ENCODE assay signal across 1 cellular context in the genomic region with DNA sequence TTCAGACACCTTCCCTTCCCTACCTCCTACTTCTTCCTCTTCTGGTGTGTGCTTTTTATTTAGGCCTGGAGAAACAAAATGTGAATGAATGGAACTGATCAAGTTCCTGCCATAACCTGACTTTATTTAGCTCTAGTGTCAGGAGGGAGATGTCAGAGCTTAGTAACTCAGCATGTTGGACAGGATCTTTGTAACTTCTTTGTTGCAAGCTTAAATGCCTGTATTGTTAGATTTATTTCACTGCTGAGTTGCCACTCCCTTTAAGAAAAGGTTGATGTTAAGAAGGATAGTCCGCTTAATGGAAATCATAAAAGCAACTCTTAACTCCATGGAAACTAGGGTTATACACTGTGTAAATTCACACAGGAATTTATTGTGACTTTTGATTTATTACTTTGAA.
TF ChIP-seq lines count a peak whose summit lies in the region.

No MANE protein-coding gene starts in this region.

TF ChIP-seq in GM12878, 131 proteins besides CTCF, POLR2A, EP300 and RAD21:
- TF ChIP-seq ETV6 (conservative IDR thresholded peaks at IDR 0.05 in 1 of 2, IDR thresholded peaks at IDR 0.05 in 1 of 2; ENCODE audit: borderline replicate concordance in 1 of 2, low read depth in 1 of 2): no peak
- no peak for TF ChIP-seq KDM1A (IDR thresholded peaks at IDR 0.05; ENCODE audit: borderline replicate concordance)
- TF ChIP-seq, protein P1, sequence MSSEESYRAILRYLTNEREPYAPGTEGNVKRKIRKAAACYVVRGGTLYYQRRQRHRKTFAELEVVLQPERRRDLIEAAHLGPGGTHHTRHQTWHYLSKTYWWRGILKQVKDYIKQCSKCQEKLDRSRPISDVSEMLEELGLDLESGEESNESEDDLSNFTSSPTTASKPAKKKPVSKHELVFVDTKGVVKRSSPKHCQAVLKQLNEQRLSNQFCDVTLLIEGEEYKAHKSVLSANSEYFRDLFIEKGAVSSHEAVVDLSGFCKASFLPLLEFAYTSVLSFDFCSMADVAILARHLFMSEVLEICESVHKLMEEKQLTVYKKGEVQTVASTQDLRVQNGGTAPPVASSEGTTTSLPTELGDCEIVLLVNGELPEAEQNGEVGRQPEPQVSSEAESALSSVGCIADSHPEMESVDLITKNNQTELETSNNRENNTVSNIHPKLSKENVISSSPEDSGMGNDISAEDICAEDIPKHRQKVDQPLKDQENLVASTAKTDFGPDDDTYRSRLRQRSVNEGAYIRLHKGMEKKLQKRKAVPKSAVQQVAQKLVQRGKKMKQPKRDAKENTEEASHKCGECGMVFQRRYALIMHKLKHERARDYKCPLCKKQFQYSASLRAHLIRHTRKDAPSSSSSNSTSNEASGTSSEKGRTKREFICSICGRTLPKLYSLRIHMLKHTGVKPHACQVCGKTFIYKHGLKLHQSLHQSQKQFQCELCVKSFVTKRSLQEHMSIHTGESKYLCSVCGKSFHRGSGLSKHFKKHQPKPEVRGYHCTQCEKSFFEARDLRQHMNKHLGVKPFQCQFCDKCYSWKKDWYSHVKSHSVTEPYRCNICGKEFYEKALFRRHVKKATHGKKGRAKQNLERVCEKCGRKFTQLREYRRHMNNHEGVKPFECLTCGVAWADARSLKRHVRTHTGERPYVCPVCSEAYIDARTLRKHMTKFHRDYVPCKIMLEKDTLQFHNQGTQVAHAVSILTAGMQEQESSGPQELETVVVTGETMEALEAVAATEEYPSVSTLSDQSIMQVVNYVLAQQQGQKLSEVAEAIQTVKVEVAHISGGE (CRISPR knock-in tag; IDR thresholded peaks at IDR 0.05): no peak
- TF ChIP-seq, protein P2, sequence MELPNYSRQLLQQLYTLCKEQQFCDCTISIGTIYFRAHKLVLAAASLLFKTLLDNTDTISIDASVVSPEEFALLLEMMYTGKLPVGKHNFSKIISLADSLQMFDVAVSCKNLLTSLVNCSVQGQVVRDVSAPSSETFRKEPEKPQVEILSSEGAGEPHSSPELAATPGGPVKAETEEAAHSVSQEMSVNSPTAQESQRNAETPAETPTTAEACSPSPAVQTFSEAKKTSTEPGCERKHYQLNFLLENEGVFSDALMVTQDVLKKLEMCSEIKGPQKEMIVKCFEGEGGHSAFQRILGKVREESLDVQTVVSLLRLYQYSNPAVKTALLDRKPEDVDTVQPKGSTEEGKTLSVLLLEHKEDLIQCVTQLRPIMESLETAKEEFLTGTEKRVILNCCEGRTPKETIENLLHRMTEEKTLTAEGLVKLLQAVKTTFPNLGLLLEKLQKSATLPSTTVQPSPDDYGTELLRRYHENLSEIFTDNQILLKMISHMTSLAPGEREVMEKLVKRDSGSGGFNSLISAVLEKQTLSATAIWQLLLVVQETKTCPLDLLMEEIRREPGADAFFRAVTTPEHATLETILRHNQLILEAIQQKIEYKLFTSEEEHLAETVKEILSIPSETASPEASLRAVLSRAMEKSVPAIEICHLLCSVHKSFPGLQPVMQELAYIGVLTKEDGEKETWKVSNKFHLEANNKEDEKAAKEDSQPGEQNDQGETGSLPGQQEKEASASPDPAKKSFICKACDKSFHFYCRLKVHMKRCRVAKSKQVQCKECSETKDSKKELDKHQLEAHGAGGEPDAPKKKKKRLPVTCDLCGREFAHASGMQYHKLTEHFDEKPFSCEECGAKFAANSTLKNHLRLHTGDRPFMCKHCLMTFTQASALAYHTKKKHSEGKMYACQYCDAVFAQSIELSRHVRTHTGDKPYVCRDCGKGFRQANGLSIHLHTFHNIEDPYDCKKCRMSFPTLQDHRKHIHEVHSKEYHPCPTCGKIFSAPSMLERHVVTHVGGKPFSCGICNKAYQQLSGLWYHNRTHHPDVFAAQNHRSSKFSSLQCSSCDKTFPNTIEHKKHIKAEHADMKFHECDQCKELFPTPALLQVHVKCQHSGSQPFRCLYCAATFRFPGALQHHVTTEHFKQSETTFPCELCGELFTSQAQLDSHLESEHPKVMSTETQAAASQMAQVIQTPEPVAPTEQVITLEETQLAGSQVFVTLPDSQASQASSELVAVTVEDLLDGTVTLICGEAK (IDR thresholded peaks at IDR 0.05; ENCODE audit: borderline replicate concordance): no peak
- no peak for TF ChIP-seq TAF1 (IDR thresholded peaks at IDR 0.05; ENCODE audit: borderline replicate concordance, low read depth, low read length)
- TF ChIP-seq ZNF217 (IDR thresholded peaks at IDR 0.05): no peak
- TF ChIP-seq, protein P3, sequence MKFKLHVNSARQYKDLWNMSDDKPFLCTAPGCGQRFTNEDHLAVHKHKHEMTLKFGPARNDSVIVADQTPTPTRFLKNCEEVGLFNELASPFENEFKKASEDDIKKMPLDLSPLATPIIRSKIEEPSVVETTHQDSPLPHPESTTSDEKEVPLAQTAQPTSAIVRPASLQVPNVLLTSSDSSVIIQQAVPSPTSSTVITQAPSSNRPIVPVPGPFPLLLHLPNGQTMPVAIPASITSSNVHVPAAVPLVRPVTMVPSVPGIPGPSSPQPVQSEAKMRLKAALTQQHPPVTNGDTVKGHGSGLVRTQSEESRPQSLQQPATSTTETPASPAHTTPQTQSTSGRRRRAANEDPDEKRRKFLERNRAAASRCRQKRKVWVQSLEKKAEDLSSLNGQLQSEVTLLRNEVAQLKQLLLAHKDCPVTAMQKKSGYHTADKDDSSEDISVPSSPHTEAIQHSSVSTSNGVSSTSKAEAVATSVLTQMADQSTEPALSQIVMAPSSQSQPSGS (IDR thresholded peaks at IDR 0.05; ENCODE audit: low read length): no peak
- no peak for TF ChIP-seq NFXL1 (IDR thresholded peaks at IDR 0.05; ENCODE audit: borderline replicate concordance)
